20 cellular contexts compared by ENCODE assay signal in the genomic region with DNA sequence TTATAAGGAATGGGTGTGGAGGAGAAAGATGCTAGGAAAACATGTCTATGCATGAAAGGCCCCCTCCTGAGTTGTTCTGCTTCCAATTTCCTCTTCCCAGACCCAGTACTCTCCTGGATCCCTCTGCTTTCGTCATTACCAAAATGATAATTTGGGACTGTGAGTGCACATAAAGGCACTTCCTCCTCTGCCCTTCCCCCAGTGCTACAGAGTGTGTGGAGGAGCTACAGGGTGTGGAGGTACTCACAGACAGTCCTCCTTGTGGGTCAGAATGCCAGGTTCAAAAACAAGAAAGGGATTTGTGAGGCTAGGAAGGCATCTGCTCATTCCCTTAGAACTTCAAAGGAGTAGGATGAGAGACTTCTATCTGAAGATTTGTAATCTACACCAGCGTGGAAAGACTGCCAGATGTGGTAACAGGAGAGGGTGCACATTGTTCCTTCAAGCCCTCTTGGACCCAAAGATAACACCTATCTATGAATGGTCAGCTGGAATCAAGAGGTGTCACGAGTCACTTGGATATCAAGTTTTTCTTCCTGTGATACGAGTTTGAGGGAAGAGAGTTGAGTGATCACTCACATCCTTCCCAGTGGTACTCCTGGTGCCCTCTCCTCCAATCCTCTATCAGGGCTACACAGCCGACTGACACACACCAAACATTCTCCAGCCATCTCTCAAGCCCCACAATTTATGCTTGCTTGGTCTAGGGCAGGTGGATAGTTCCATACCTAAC.
A peak's percentile ranks its signal among the peaks of the same experiment; 100 is the strongest.
DNase-seq lines count a peak whose midpoint lies in the region; ATAC-seq, FAIRE-seq and TF ChIP-seq lines count a peak whose summit lies in the region.
"Had no signal": no experiment of that assay in that cellular context is flagged by ENCODE, and none has a peak within 500 bp of the region (broad histone marks: within the 10 kb centered on the region; RNA-seq: fewer than 3 reads in every experiment).

No MANE protein-coding gene starts in this region.

- CTCF ChIA-PET in WTC11 (lab: Charles Lee), result interaction anchor here (1.7 kb wide), 1 partner anchor 202 kb away, joined by 11 read pairs; no protein-coding TSS in a partner anchor
- CTCF ChIA-PET in activated naive CD4-positive, alpha-beta T cell treated with anti-CD3 and anti-CD28 coated beads for 36 hours (lab: Charles Lee), result no interaction called here

- no peaks in the 10 kb centered on the region for H3K79me2 ChIP-seq in keratinocyte (ENCODE audit: control insufficient read depth, insufficient read depth, low read length)

- H3K9me1 ChIP-seq in keratinocyte (ENCODE audit: control insufficient read depth, extremely low read depth, insufficient read depth, low read length), result no peaks in the 10 kb centered on the region

- H3K9ac ChIP-seq in keratinocyte (ENCODE audit: control insufficient read depth, extremely low read depth, insufficient read depth, low read length), result no peak overlapping the region

- no peak overlapping the region for H3K4me2 ChIP-seq in keratinocyte (ENCODE audit: control insufficient read depth, extremely low read depth, insufficient read depth, low read depth, low read length)

- intact Hi-C loops in activated naive CD4-positive, alpha-beta T cell treated with anti-CD3 and anti-CD28 coated beads for 36 hours (cut with micrococcal nuclease), result no loop called here

- POLR2A ChIA-PET in WTC11 (lab: Charles Lee), result no interaction called here

- H3K36me3 ChIP-seq in keratinocyte (ENCODE audit: control insufficient read depth in 2 of 2, extremely low read depth in 1 of 2, insufficient read depth in 2 of 2, low read length in 2 of 2), result no peaks in the 10 kb centered on the region

- H3K27ac ChIP-seq in keratinocyte (ENCODE audit: control insufficient read depth, insufficient read depth, low read length), result no peak overlapping the region
- H3K27ac ChIP-seq: HL-60 had no signal

- H3K4me3 Mint-ChIP-seq in WTC11 (no peak overlapping the region), chondrocyte (ENCODE audit: unreplicated experiment) (no peak overlapping the region)
- H3K4me3 Mint-ChIP-seq in activated naive CD4-positive, alpha-beta T cell treated with anti-CD3 and anti-CD28 coated beads for 36 hours, result no peak overlapping the region
- H3K4me3 Mint-ChIP-seq: CD4-positive, CD25-positive, alpha-beta regulatory T cell had no signal

- H3K4me1 Mint-ChIP-seq in WTC11 (peaks cover 17% of the 10 kb centered on the region), chondrocyte (ENCODE audit: low read depth) (peaks cover 15% of the 10 kb centered on the region)
- no peaks in the 10 kb centered on the region for H3K4me1 Mint-ChIP-seq in activated naive CD4-positive, alpha-beta T cell treated with anti-CD3 and anti-CD28 coated beads for 36 hours (ENCODE audit: low read depth)
- H3K4me1 Mint-ChIP-seq: CD4-positive, CD25-positive, alpha-beta regulatory T cell had no signal

- ATAC-seq in WTC11 (no peak), GM21825 (IDR thresholded peaks at IDR 0.05; ENCODE audit: unreplicated experiment) (no peak)
- ATAC-seq: GM12878 had no signal

- H3K27ac Mint-ChIP-seq in WTC11, result peak overlapping the region; percentile 81; the same call in 1 of the 2 replicates
- no peak overlapping the region for H3K27ac Mint-ChIP-seq in chondrocyte (ENCODE audit: unreplicated experiment)
- no peak overlapping the region for H3K27ac Mint-ChIP-seq in activated naive CD4-positive, alpha-beta T cell treated with anti-CD3 and anti-CD28 coated beads for 36 hours
- H3K27ac Mint-ChIP-seq: CD4-positive, CD25-positive, alpha-beta regulatory T cell had no signal

- H3K4me1 ChIP-seq in keratinocyte (ENCODE audit: control insufficient read depth, extremely low read depth, insufficient read depth, low read length), result peaks cover 9% of the 10 kb centered on the region

- H2AFZ ChIP-seq in keratinocyte (ENCODE audit: control insufficient read depth, low read length), result no peak overlapping the region

- H3K9me3 ChIP-seq in keratinocyte (ENCODE audit: control insufficient read depth, low read depth, low read length), result no peaks in the 10 kb centered on the region

- H3K27me3 ChIP-seq in keratinocyte (ENCODE audit: control insufficient read depth, extremely low read depth, insufficient read depth, low read length), result no peaks in the 10 kb centered on the region

- no peak overlapping the region for H3K4me3 ChIP-seq in keratinocyte (ENCODE audit: control insufficient read depth in 2 of 3, extremely low read depth in 1 of 3, insufficient read depth in 2 of 3, low read depth in 1 of 3, low read length in 3 of 3)
- H3K4me3 ChIP-seq: GM12878 had no signal

- DNase-seq in CMK (ENCODE audit: low read depth) (peak; percentile 22), OCI-M1 (lab: John Stamatoyannopoulos, UW) (peak; percentile 73), WTC11 (ENCODE audit: low spot score) (no peak), keratinocyte (ENCODE audit: low read depth, low spot score) (no peak), chondrocyte (ENCODE audit: low spot score) (no peak)
- DNase-seq in stimulated activated CD4-positive, alpha-beta T cell treated with anti-CD3 and anti-CD28 coated beads, Interleukin-1b, Interleukin-23, amount 100 ng/mL, for 48 hours, result no peak
- no peak for DNase-seq in activated naive CD4-positive, alpha-beta T cell treated with anti-CD3 and anti-CD28 coated beads for 36 hours
- DNase-seq: ACHN; Calu3; CD4-positive, CD25-positive, alpha-beta regulatory T cell; DMS79; KG1; NCI-H1092 treated with DMSO at 0.1 percent for 48 hours; NCI-H1694; NCI-H446 had no signal

- no peak for TF ChIP-seq CTCF in WTC11 (IDR thresholded peaks at IDR 0.05)
- no peak for TF ChIP-seq CTCF in keratinocyte (optimal IDR thresholded peaks at IDR 0.05 in 1 of 3, IDR thresholded peaks at IDR 0.05 in 1 of 3, conservative IDR thresholded peaks at IDR 0.05 in 1 of 3; ENCODE audit: extremely low read depth in 1 of 3, insufficient read depth in 2 of 3, low read length in 3 of 3)
- no peak for TF ChIP-seq CTCF in chondrocyte (IDR thresholded peaks at IDR 0.05)

- H3K9me3 Mint-ChIP-seq in WTC11 (no peaks in the 10 kb centered on the region), chondrocyte (ENCODE audit: low read depth) (no peaks in the 10 kb centered on the region)
- no peaks in the 10 kb centered on the region for H3K9me3 Mint-ChIP-seq in activated naive CD4-positive, alpha-beta T cell treated with anti-CD3 and anti-CD28 coated beads for 36 hours
- H3K9me3 Mint-ChIP-seq: CD4-positive, CD25-positive, alpha-beta regulatory T cell had no signal

- dilution Hi-C loops in keratinocyte (cut with MboI; ENCODE audit: extremely low pct_ligation_motif_present, low sequenced_read_pairs), result loop anchor here (25.0 kb wide), 1 partner anchor 194 kb away; the partner anchor contains the start of gene EPB41L4A

- FAIRE-seq in keratinocyte (lab: Jason Lieb, UNC), result peak; percentile 62
- FAIRE-seq: GM12878, GM18507, RCC 7860 had no signal

- H3K27me3 Mint-ChIP-seq in WTC11 (ENCODE audit: low read depth) (no peaks in the 10 kb centered on the region), chondrocyte (ENCODE audit: low read depth) (peaks cover 3% of the 10 kb centered on the region)
- peaks cover 7% of the 10 kb centered on the region for H3K27me3 Mint-ChIP-seq in activated naive CD4-positive, alpha-beta T cell treated with anti-CD3 and anti-CD28 coated beads for 36 hours (ENCODE audit: low read depth)

- no peaks in the 10 kb centered on the region for H3K36me3 Mint-ChIP-seq in WTC11
- H3K36me3 Mint-ChIP-seq in chondrocyte (ENCODE audit: low read depth), result no peaks in the 10 kb centered on the region
- H3K36me3 Mint-ChIP-seq in activated naive CD4-positive, alpha-beta T cell treated with anti-CD3 and anti-CD28 coated beads for 36 hours (ENCODE audit: low read depth), result no peaks in the 10 kb centered on the region
- H3K36me3 Mint-ChIP-seq: CD4-positive, CD25-positive, alpha-beta regulatory T cell had no signal

- H4K20me1 ChIP-seq in keratinocyte (ENCODE audit: control insufficient read depth, extremely low read depth, insufficient read depth, low read length), result no peaks in the 10 kb centered on the region

TF ChIP-seq in WTC11, 78 proteins besides CTCF, POLR2A, EP300 and RAD21:
- no peak for TF ChIP-seq IRF1 (CRISPR knock-in tag; IDR thresholded peaks at IDR 0.05)
- no peak for TF ChIP-seq MXD4 (CRISPR knock-in tag; IDR thresholded peaks at IDR 0.05; ENCODE audit: borderline replicate concordance)
- TF ChIP-seq ZBTB21 (CRISPR knock-in tag; IDR thresholded peaks at IDR 0.05; ENCODE audit: borderline replicate concordance), result no peak
- TF ChIP-seq SMAD3 (CRISPR knock-in tag; IDR thresholded peaks at IDR 0.05; ENCODE audit: borderline replicate concordance), result no peak

Comparison
In these comparisons a context has a peak if more than half of its experiments do, and no peak if none do; other contexts are left out.
1. DNase-seq: peak in CMK (single experiment) and OCI-M1 (single experiment); none in WTC11 (single experiment), keratinocyte (single experiment), chondrocyte (single experiment), stimulated activated CD4-positive, alpha-beta T cell treated with anti-CD3 and anti-CD28 coated beads, Interleukin-1b, Interleukin-23, amount 100 ng/mL, for 48 hours (single experiment) and activated naive CD4-positive, alpha-beta T cell treated with anti-CD3 and anti-CD28 coated beads for 36 hours (single experiment).